ENCODE assay signal across 26 cellular contexts in genomic region chr4:147381749-147382148, GRCh38.
"Had no signal": no experiment of that assay in that cellular context is flagged by ENCODE, and none has a peak within 500 bp of the region (broad histone marks: within the 10 kb centered on the region; RNA-seq: fewer than 3 reads in every experiment).

No MANE protein-coding gene starts in this region.

- H3K4me1 ChIP-seq: ascending aorta, body of pancreas had no signal

- FAIRE-seq: RCC 7860 had no signal

- ATAC-seq: activated naive CD4-positive, alpha-beta T cell treated with anti-CD3 and anti-CD28 coated beads, Interleukin-2, amount 50 U/mL, for 72 hours; activated naive CD8-positive, alpha-beta T cell treated with anti-CD3 and anti-CD28 coated beads, Interleukin-2, amount 50 U/mL, for 24 hours; activated T-cell treated with anti-CD3 and anti-CD28 coated beads, Interleukin-2, amount 50 U/mL, for 4 hours; body of pancreas; T-helper 17 cell had no signal

- H3K36me3 ChIP-seq: ascending aorta had no signal

- H3K9me3 ChIP-seq: ascending aorta, body of pancreas had no signal

- H3K4me3 ChIP-seq: ascending aorta, body of pancreas had no signal

- H3K27me3 ChIP-seq: ascending aorta, body of pancreas had no signal

- H3K27ac ChIP-seq: ascending aorta, body of pancreas had no signal

- DNase-seq: activated CD4-positive, alpha-beta memory T cell treated with anti-CD3 and anti-CD28 coated beads for 36 hours; activated CD4-positive, alpha-beta T cell treated with anti-CD3 and anti-CD28 coated beads, Interleukin-2, amount 10 ng/mL, durations not matched to agents 7 days and 5 days; activated CD4-positive, CD25-positive, alpha-beta regulatory T cell; activated CD8-positive, alpha-beta memory T cell treated with anti-CD3 and anti-CD28 coated beads for 24 hours; activated effector memory CD4-positive, alpha-beta T cell treated with anti-CD3 and anti-CD28 coated beads, Interleukin-2, amount 50 U/mL, for 16 hours; activated naive CD4-positive, alpha-beta T cell treated with Interleukin-2 at 50 U/mL for 16 hours; activated naive CD8-positive, alpha-beta T cell treated with anti-CD3 and anti-CD28 coated beads, Interleukin-2, amount 50 U/mL, for 24 hours; activated T-cell treated with anti-CD3 and anti-CD28 coated beads, Interleukin-2, amount 50 U/mL, for 4 hours; amniotic stem cell; body of pancreas; MM.1S; NCI-H1105; NCI-H1436; NCI-H1694 treated with DMSO at 0.1 percent for 48 hours; NCI-H2029 treated with DMSO at 0.1 percent for 48 hours; NCI-H345; NCI-H510A; NCI-H526 treated with DMSO at 0.1 percent for 48 hours; NK-92 treated with Interleukin-12 subunit alpha and Interleukin-12 subunit beta, amount 100 ng/mL, for 24 hours; OCI-M1; SHP77 treated with DMSO at 0.1 percent for 48 hours; T-helper 17 cell; T-helper 9 cell had no signal
